In the genomic region with DNA sequence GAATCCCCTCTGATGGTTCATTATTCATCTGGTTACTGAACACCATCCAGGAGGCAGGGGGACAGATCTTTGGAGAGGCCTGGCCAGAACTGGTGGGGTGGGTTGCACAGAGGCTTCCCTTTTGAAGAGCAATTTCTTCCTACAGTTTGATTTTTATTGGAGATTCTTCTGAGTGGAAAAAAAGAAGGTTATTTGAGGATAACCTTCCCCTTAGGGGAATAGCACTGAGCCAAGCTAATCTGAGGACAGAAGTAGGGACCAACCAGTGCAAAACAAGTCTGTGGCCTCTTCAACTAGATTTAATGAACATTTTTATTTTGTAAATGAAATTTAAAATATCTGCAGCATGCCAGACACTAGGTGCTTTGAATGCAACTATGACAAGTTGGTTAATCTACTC, we compare ENCODE assay signal across 22 cellular contexts. TPM values are rescaled to one million over a fixed set of nuclear protein-coding genes. Genes with fewer than 3 reads are reported as not detected.
"Had no signal": no experiment of that assay in that cellular context is flagged by ENCODE, and none has a peak within 500 bp of the region (broad histone marks: within the 10 kb centered on the region; RNA-seq: fewer than 3 reads in every experiment).

No MANE protein-coding gene starts in this region.

- H3K4me3 Mint-ChIP-seq: activated CD8-positive, alpha-beta T cell treated with anti-CD3 and anti-CD28 coated beads, Interleukin-2, amount 10 ng/mL, durations not matched to agents 7 days and 5 days; activated naive CD4-positive, alpha-beta T cell treated with anti-CD3 and anti-CD28 coated beads, Interleukin-2, amount 50 U/mL, for 24 hours; effector memory CD8-positive, alpha-beta T cell; mesothelial cell of epicardium; naive thymus-derived CD8-positive, alpha-beta T cell; stimulated activated naive CD8-positive, alpha-beta T cell treated with anti-CD3 and anti-CD28 coated beads, Interleukin-15, Interleukin-2, amounts not matched to agents 100 ng/mL and 50 ng/mL, for 24 hours had no signal

- H3K4me3 ChIP-seq: body of pancreas, gastrocnemius medialis, tibial artery had no signal

- H3K27me3 ChIP-seq: body of pancreas, gastrocnemius medialis, tibial artery had no signal

- DNase-seq: activated CD4-positive, alpha-beta T cell treated with anti-CD3 and anti-CD28 coated beads for 1 hour; activated CD4-positive, alpha-beta T cell treated with anti-CD3 and anti-CD28 coated beads, Interleukin-2, amount 50 U/mL, for 1 hour; activated CD8-positive, alpha-beta T cell treated with anti-CD3 and anti-CD28 coated beads, Interleukin-2, amount 10 ng/mL, durations not matched to agents 7 days and 5 days; activated gamma-delta T cell treated with Interleukin-2 at 50 U/mL for 16 hours; activated T-cell treated with anti-CD3 and anti-CD28 coated beads, Interleukin-2, amount 50 U/mL, for 1 hour; anterior cingulate cortex; body of pancreas; caudate nucleus; effector memory CD8-positive, alpha-beta T cell; gastrocnemius medialis; naive thymus-derived CD8-positive, alpha-beta T cell; stimulated activated CD4-positive, alpha-beta T cell treated with anti-CD3 and anti-CD28 coated beads, Interleukin-12 subunit alpha, Interleukin-12 subunit beta, amount 100 ng/mL, for 4 hours; substantia nigra; T-helper 9 cell; tibial artery had no signal

- FAIRE-seq: endothelial cell of umbilical vein, keratinocyte had no signal

- H3K9me3 ChIP-seq: body of pancreas, gastrocnemius medialis, tibial artery had no signal

- H3K9me3 Mint-ChIP-seq: activated naive CD4-positive, alpha-beta T cell treated with anti-CD3 and anti-CD28 coated beads, Interleukin-2, amount 50 U/mL, for 24 hours; effector memory CD8-positive, alpha-beta T cell; mesothelial cell of epicardium; naive thymus-derived CD8-positive, alpha-beta T cell; stimulated activated naive CD8-positive, alpha-beta T cell treated with anti-CD3 and anti-CD28 coated beads, Interleukin-15, Interleukin-2, amounts not matched to agents 100 ng/mL and 50 ng/mL, for 24 hours had no signal

- H3K27ac ChIP-seq: body of pancreas, tibial artery had no signal

- H3K36me3 Mint-ChIP-seq: activated naive CD4-positive, alpha-beta T cell treated with anti-CD3 and anti-CD28 coated beads, Interleukin-2, amount 50 U/mL, for 24 hours; mesothelial cell of epicardium; naive thymus-derived CD8-positive, alpha-beta T cell had no signal

- H3K36me3 ChIP-seq: gastrocnemius medialis, tibial artery had no signal

- H3K27ac Mint-ChIP-seq: activated CD8-positive, alpha-beta T cell treated with anti-CD3 and anti-CD28 coated beads, Interleukin-2, amount 10 ng/mL, durations not matched to agents 7 days and 5 days; activated naive CD4-positive, alpha-beta T cell treated with anti-CD3 and anti-CD28 coated beads, Interleukin-2, amount 50 U/mL, for 24 hours; effector memory CD8-positive, alpha-beta T cell; mesothelial cell of epicardium; stimulated activated naive CD8-positive, alpha-beta T cell treated with anti-CD3 and anti-CD28 coated beads, Interleukin-15, Interleukin-2, amounts not matched to agents 100 ng/mL and 50 ng/mL, for 24 hours had no signal

- H3K4me1 Mint-ChIP-seq: activated naive CD4-positive, alpha-beta T cell treated with anti-CD3 and anti-CD28 coated beads, Interleukin-2, amount 50 U/mL, for 24 hours; naive thymus-derived CD8-positive, alpha-beta T cell had no signal

- H3K4me1 ChIP-seq: body of pancreas, gastrocnemius medialis had no signal

- ATAC-seq: activated CD8-positive, alpha-beta T cell treated with anti-CD3 and anti-CD28 coated beads, Interleukin-2, amount 10 ng/mL, durations not matched to agents 7 days and 5 days; effector memory CD8-positive, alpha-beta T cell; esophagus mucosa; gastrocnemius medialis; left lobe of liver; naive thymus-derived CD8-positive, alpha-beta T cell had no signal

RNA-seq across cellular contexts. Expression of a gene that starts 8.2 kb away (rescaled TPM):
- total RNA-seq: endothelial cell of umbilical vein; naive thymus-derived CD8-positive, alpha-beta T cell had no signal
- polyA plus RNA-seq: endothelial cell of umbilical vein; naive thymus-derived CD8-positive, alpha-beta T cell had no signal
